In genomic region chr6:108637963-108638362, GRCh38 we compare ENCODE assay signal across 22 cellular contexts.
DNase-seq lines count a peak whose midpoint lies in the region; ATAC-seq and TF ChIP-seq lines count a peak whose summit lies in the region.
"Had no signal": no experiment of that assay in that cellular context is flagged by ENCODE, and none has a peak within 500 bp of the region (broad histone marks: within the 10 kb centered on the region; RNA-seq: fewer than 3 reads in every experiment).

No MANE protein-coding gene starts in this region.

- H3K27me3 Mint-ChIP-seq in stimulated activated naive CD8-positive, alpha-beta T cell treated with anti-CD3 and anti-CD28 coated beads, Interleukin-15, amount 100 ng/mL, for 72 hours, result no peaks in the 10 kb centered on the region
- H3K27me3 Mint-ChIP-seq in activated T-helper 17 cell treated with anti-CD3 and anti-CD28 coated beads, Interleukin-2, amount 50 U/mL, for 72 hours, result no peaks in the 10 kb centered on the region
- H3K27me3 Mint-ChIP-seq in progenitor cell of endocrine pancreas, result no peaks in the 10 kb centered on the region
- H3K27me3 Mint-ChIP-seq: B cell; CD8-positive, alpha-beta memory T cell had no signal

- no peak for TF ChIP-seq CTCF in progenitor cell of endocrine pancreas (IDR thresholded peaks at IDR 0.05; ENCODE audit: unreplicated experiment)

- H3K27ac Mint-ChIP-seq in stimulated activated naive CD8-positive, alpha-beta T cell treated with anti-CD3 and anti-CD28 coated beads, Interleukin-15, amount 100 ng/mL, for 72 hours, result no peak overlapping the region
- H3K27ac Mint-ChIP-seq in activated T-helper 17 cell treated with anti-CD3 and anti-CD28 coated beads, Interleukin-2, amount 50 U/mL, for 72 hours, result peak overlapping the region; percentile 86
- peak overlapping the region; percentile 47 for H3K27ac Mint-ChIP-seq in progenitor cell of endocrine pancreas
- H3K27ac Mint-ChIP-seq: B cell had no signal

- DNase-seq in stimulated activated naive CD8-positive, alpha-beta T cell treated with anti-CD3 and anti-CD28 coated beads, Interleukin-15, Interleukin-2, amounts not matched to agents 100 U/mL and 50 U/mL, for 24 hours, result no peak
- DNase-seq in stimulated activated naive CD8-positive, alpha-beta T cell treated with anti-CD3 and anti-CD28 coated beads, Interleukin-15, amount 100 ng/mL, for 72 hours, result no peak
- no peak for DNase-seq in progenitor cell of endocrine pancreas (ENCODE audit: low spot score, unreplicated experiment)
- DNase-seq in NCI-H82 (lab: John Stamatoyannopoulos, UW), result no peak
- DNase-seq: CD8-positive, alpha-beta memory T cell; DMS79 treated with DMSO at 0.1 percent for 48 hours; GF-D8; H7; Kasumi-1; NCI-H1105 treated with DMSO at 0.1 percent for 48 hours; NCI-H146; NCI-H2029; NCI-H446; NCI-H524 treated with DMSO at 0.1 percent for 48 hours; SHP77; SW 1271 had no signal

- no peak overlapping the region for H3K4me3 Mint-ChIP-seq in stimulated activated naive CD8-positive, alpha-beta T cell treated with anti-CD3 and anti-CD28 coated beads, Interleukin-15, amount 100 ng/mL, for 72 hours
- peak overlapping the region; percentile 58 for H3K4me3 Mint-ChIP-seq in activated T-helper 17 cell treated with anti-CD3 and anti-CD28 coated beads, Interleukin-2, amount 50 U/mL, for 72 hours
- H3K4me3 Mint-ChIP-seq in progenitor cell of endocrine pancreas (ENCODE audit: low read depth), result no peak overlapping the region
- H3K4me3 Mint-ChIP-seq: B cell had no signal

- H3K9me3 Mint-ChIP-seq in stimulated activated naive CD8-positive, alpha-beta T cell treated with anti-CD3 and anti-CD28 coated beads, Interleukin-15, amount 100 ng/mL, for 72 hours, result no peaks in the 10 kb centered on the region
- no peaks in the 10 kb centered on the region for H3K9me3 Mint-ChIP-seq in activated T-helper 17 cell treated with anti-CD3 and anti-CD28 coated beads, Interleukin-2, amount 50 U/mL, for 72 hours
- H3K9me3 Mint-ChIP-seq in progenitor cell of endocrine pancreas (ENCODE audit: low read depth), result no peaks in the 10 kb centered on the region
- H3K9me3 Mint-ChIP-seq: CD8-positive, alpha-beta memory T cell had no signal

- peaks cover 39% of the 10 kb centered on the region for H3K4me1 Mint-ChIP-seq in stimulated activated naive CD8-positive, alpha-beta T cell treated with anti-CD3 and anti-CD28 coated beads, Interleukin-15, amount 100 ng/mL, for 72 hours
- peaks cover 43% of the 10 kb centered on the region for H3K4me1 Mint-ChIP-seq in activated T-helper 17 cell treated with anti-CD3 and anti-CD28 coated beads, Interleukin-2, amount 50 U/mL, for 72 hours
- peaks cover 5% of the 10 kb centered on the region for H3K4me1 Mint-ChIP-seq in progenitor cell of endocrine pancreas (ENCODE audit: low read depth)

- ATAC-seq in stimulated activated naive CD8-positive, alpha-beta T cell treated with anti-CD3 and anti-CD28 coated beads, Interleukin-15, Interleukin-2, amounts not matched to agents 100 U/mL and 50 U/mL, for 24 hours, result peak; percentile 72
- ATAC-seq in stimulated activated naive CD8-positive, alpha-beta T cell treated with anti-CD3 and anti-CD28 coated beads, Interleukin-15, amount 100 ng/mL, for 72 hours, result no peak
- peak; percentile 89 for ATAC-seq in activated T-helper 17 cell treated with anti-CD3 and anti-CD28 coated beads, Interleukin-2, amount 50 U/mL, for 72 hours (replicated peaks)
- ATAC-seq in HG03095 (IDR thresholded peaks at IDR 0.05; ENCODE audit: unreplicated experiment) (no peak), SK-N-SH treated with all-trans-retinoic acid at 6 μM for 48 hours (no peak)
- ATAC-seq: K562, Panc1 had no signal

- H3K36me3 Mint-ChIP-seq in activated T-helper 17 cell treated with anti-CD3 and anti-CD28 coated beads, Interleukin-2, amount 50 U/mL, for 72 hours (ENCODE audit: low read depth), result no peaks in the 10 kb centered on the region
- H3K36me3 Mint-ChIP-seq in progenitor cell of endocrine pancreas (ENCODE audit: insufficient read depth), result no peaks in the 10 kb centered on the region

TF ChIP-seq in SK-N-SH treated with all-trans-retinoic acid at 6 μM for 48 hours, 23 proteins besides CTCF, POLR2A, EP300 and RAD21:
- TF ChIP-seq BACH2 (CRISPR knock-in tag; IDR thresholded peaks at IDR 0.05; ENCODE audit: borderline replicate concordance) (no peak), ISL1 (CRISPR knock-in tag; IDR thresholded peaks at IDR 0.05) (no peak), RARB (CRISPR knock-in tag; IDR thresholded peaks at IDR 0.05) (no peak), ZFP30 (CRISPR knock-in tag; IDR thresholded peaks at IDR 0.05) (no peak), CSDC2 (CRISPR knock-in tag; IDR thresholded peaks at IDR 0.05) (no peak), TOX (CRISPR knock-in tag; IDR thresholded peaks at IDR 0.05; ENCODE audit: borderline replicate concordance) (no peak), PATZ1 (CRISPR knock-in tag; IDR thresholded peaks at IDR 0.05; ENCODE audit: borderline replicate concordance) (no peak), ZFP3 (CRISPR knock-in tag; IDR thresholded peaks at IDR 0.05) (no peak), ARNTL (CRISPR knock-in tag; IDR thresholded peaks at IDR 0.05; ENCODE audit: borderline replicate concordance, low read depth) (no peak), ESRRG (CRISPR knock-in tag; IDR thresholded peaks at IDR 0.05) (no peak), ZC3H10 (CRISPR knock-in tag; IDR thresholded peaks at IDR 0.05) (no peak), TSHZ2 (CRISPR knock-in tag; IDR thresholded peaks at IDR 0.05) (no peak), ZNF70 (CRISPR knock-in tag; IDR thresholded peaks at IDR 0.05) (no peak), CSRNP3 (CRISPR knock-in tag; IDR thresholded peaks at IDR 0.05) (no peak), TCF4 (CRISPR knock-in tag; IDR thresholded peaks at IDR 0.05; ENCODE audit: borderline replicate concordance) (no peak)

Comparison
In these comparisons a context has a peak if more than half of its experiments do, and no peak if none do; other contexts are left out.
1. ATAC-seq: peak in stimulated activated naive CD8-positive, alpha-beta T cell treated with anti-CD3 and anti-CD28 coated beads, Interleukin-15, Interleukin-2, amounts not matched to agents 100 U/mL and 50 U/mL, for 24 hours (single experiment) and activated T-helper 17 cell treated with anti-CD3 and anti-CD28 coated beads, Interleukin-2, amount 50 U/mL, for 72 hours (single experiment); none in stimulated activated naive CD8-positive, alpha-beta T cell treated with anti-CD3 and anti-CD28 coated beads, Interleukin-15, amount 100 ng/mL, for 72 hours (single experiment), HG03095 (single experiment) and SK-N-SH treated with all-trans-retinoic acid at 6 μM for 48 hours (single experiment).
2. H3K27ac Mint-ChIP-seq: peak in activated T-helper 17 cell treated with anti-CD3 and anti-CD28 coated beads, Interleukin-2, amount 50 U/mL, for 72 hours (single experiment) and progenitor cell of endocrine pancreas (single experiment); none in stimulated activated naive CD8-positive, alpha-beta T cell treated with anti-CD3 and anti-CD28 coated beads, Interleukin-15, amount 100 ng/mL, for 72 hours (0 of 2).